In genomic region chr7:99115379-99115778, GRCh38 we compare ENCODE assay signal across 1 cellular context.
TF ChIP-seq lines count a peak whose summit lies in the region.

No MANE protein-coding gene starts in this region.

TF ChIP-seq in IMR-90, 13 proteins besides CTCF, POLR2A, EP300 and RAD21 (continued from another document):
- TF ChIP-seq SMC3 (IDR thresholded peaks at IDR 0.05; ENCODE audit: low read depth, low read length) (no peak), MAFK (IDR thresholded peaks at IDR 0.05; ENCODE audit: low read depth, low read length) (no peak), NFE2L2 (IDR thresholded peaks at IDR 0.05; ENCODE audit: low read depth, low read length) (no peak), FOS (IDR thresholded peaks at IDR 0.05; ENCODE audit: low read depth, low read length) (no peak), RCOR1 (IDR thresholded peaks at IDR 0.05; ENCODE audit: insufficient replicate concordance, low read length) (no peak), RFX5 (IDR thresholded peaks at IDR 0.05; ENCODE audit: low read depth, low read length) (no peak)
